Comparison of ENCODE assay signal across 15 cellular contexts in the genomic region with DNA sequence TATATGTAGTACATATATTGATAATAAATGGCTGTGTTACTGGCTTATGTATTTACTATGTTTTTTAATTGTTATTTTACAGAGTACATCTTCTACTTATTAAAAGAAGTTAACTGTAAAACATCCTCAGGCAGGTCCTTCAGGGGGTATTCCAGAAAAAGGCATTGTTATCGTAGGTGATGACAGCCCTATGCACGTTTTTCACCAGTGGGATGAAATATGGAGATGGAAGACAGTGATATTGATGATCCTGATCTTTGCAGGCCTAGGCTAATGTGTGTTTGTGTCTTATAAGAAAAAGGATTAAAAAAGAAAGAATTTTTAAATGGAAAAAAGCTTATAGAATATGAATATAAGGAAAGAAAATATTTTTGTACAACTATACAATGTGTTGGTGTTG.
"Had no signal": no experiment of that assay in that cellular context is flagged by ENCODE, and none has a peak within 500 bp of the region (broad histone marks: within the 10 kb centered on the region; RNA-seq: fewer than 3 reads in every experiment).

No MANE protein-coding gene starts in this region.

- H3K4me3 ChIP-seq: colonic mucosa, esophagus squamous epithelium, sigmoid colon, vagina had no signal

- H3K9me3 ChIP-seq: colonic mucosa, esophagus squamous epithelium, sigmoid colon, vagina had no signal

- H3K27me3 Mint-ChIP-seq: activated CD4-positive, alpha-beta memory T cell treated with anti-CD3 and anti-CD28 coated beads for 36 hours; activated CD4-positive, alpha-beta T cell treated with anti-CD3 and anti-CD28 coated beads for 36 hours; stimulated activated memory B cell treated with anti-CD40 and anti-IgM and Interleukin-4, amounts not matched to agents 10 μg/mL and 1 μg/mL and 100 μg/mL, for 72 hours; T-helper 17 cell had no signal

- H3K36me3 Mint-ChIP-seq: activated CD4-positive, alpha-beta memory T cell treated with anti-CD3 and anti-CD28 coated beads for 36 hours; stimulated activated memory B cell treated with anti-CD40 and anti-IgM and Interleukin-4, amounts not matched to agents 10 μg/mL and 1 μg/mL and 100 μg/mL, for 72 hours had no signal

- H3K27me3 ChIP-seq: colonic mucosa, esophagus squamous epithelium, sigmoid colon, vagina had no signal

- ATAC-seq: stimulated activated memory B cell treated with anti-CD40 and anti-IgM and Interleukin-4, amounts not matched to agents 10 μg/mL and 1 μg/mL and 100 μg/mL, for 72 hours; T-helper 17 cell had no signal

- H3K9me3 Mint-ChIP-seq: activated CD4-positive, alpha-beta memory T cell treated with anti-CD3 and anti-CD28 coated beads for 36 hours; activated naive CD4-positive, alpha-beta T cell treated with anti-CD3 and anti-CD28 coated beads, Interleukin-2, amount 50 U/mL, for 72 hours; stimulated activated memory B cell treated with anti-CD40 and anti-IgM and Interleukin-4, amounts not matched to agents 10 μg/mL and 1 μg/mL and 100 μg/mL, for 72 hours had no signal

- H3K36me3 ChIP-seq: colonic mucosa, esophagus squamous epithelium, sigmoid colon, vagina had no signal

- H3K4me3 Mint-ChIP-seq: activated CD4-positive, alpha-beta memory T cell treated with anti-CD3 and anti-CD28 coated beads for 36 hours; activated CD4-positive, alpha-beta T cell treated with anti-CD3 and anti-CD28 coated beads for 36 hours; nephron progenitor cell; stimulated activated memory B cell treated with anti-CD40 and anti-IgM and Interleukin-4, amounts not matched to agents 10 μg/mL and 1 μg/mL and 100 μg/mL, for 72 hours; T-helper 17 cell had no signal

- DNase-seq: activated CD4-positive, alpha-beta memory T cell treated with anti-CD3 and anti-CD28 coated beads for 36 hours; activated CD4-positive, alpha-beta T cell treated with anti-CD3 and anti-CD28 coated beads for 36 hours; activated effector memory CD4-positive, alpha-beta T cell treated with anti-CD3 and anti-CD28 coated beads, Interleukin-2, amount 50 U/mL, for 16 hours; activated T-cell treated with anti-CD3 and anti-CD28 coated beads, Interleukin-2, amount 50 U/mL, for 48 hours; central memory CD4-positive, alpha-beta T cell; colonic mucosa; esophagus squamous epithelium; head of caudate nucleus; nephron progenitor cell; sigmoid colon; T-helper 17 cell had no signal

- H3K27ac Mint-ChIP-seq: activated CD4-positive, alpha-beta memory T cell treated with anti-CD3 and anti-CD28 coated beads for 36 hours; activated CD4-positive, alpha-beta T cell treated with anti-CD3 and anti-CD28 coated beads for 36 hours; nephron progenitor cell; stimulated activated memory B cell treated with anti-CD40 and anti-IgM and Interleukin-4, amounts not matched to agents 10 μg/mL and 1 μg/mL and 100 μg/mL, for 72 hours; T-helper 17 cell had no signal

- FAIRE-seq: frontal cortex had no signal

- H3K27ac ChIP-seq: vagina had no signal
